In genomic region chr16:2028146-2028545, GRCh38 we compare ENCODE assay signal across 12 cellular contexts. TPM values are rescaled to one million over a fixed set of nuclear protein-coding genes. Genes with fewer than 3 reads are reported as not detected.
DNase-seq lines count a peak whose midpoint lies in the region; TF ChIP-seq lines count a peak whose summit lies in the region.
"Had no signal": no experiment of that assay in that cellular context is flagged by ENCODE, and none has a peak within 500 bp of the region (broad histone marks: within the 10 kb centered on the region; RNA-seq: fewer than 3 reads in every experiment).

No MANE protein-coding gene starts in this region.

- TF ChIP-seq CTCF in breast epithelium (IDR thresholded peaks at IDR 0.05) (no peak), transverse colon (IDR thresholded peaks at IDR 0.05) (no peak)

- peak overlapping the region; percentile 64 for H3K4me2 ChIP-seq in mesenchymal stem cell (ENCODE audit: low read length, poor library complexity, severe bottlenecking)

- H3K9me3 ChIP-seq in breast epithelium (no peaks in the 10 kb centered on the region), mesenchymal stem cell (ENCODE audit: control insufficient read depth, low read length) (no peaks in the 10 kb centered on the region), transverse colon (no peaks in the 10 kb centered on the region)

- no peak overlapping the region for H2BK5ac ChIP-seq in mesenchymal stem cell (ENCODE audit: low read depth, low read length, poor library complexity, severe bottlenecking)

- H3K4me1 ChIP-seq in breast epithelium (peaks cover 5 to 33% of the 10 kb centered on the region in 2 donors), mesenchymal stem cell (ENCODE audit: control insufficient read depth, insufficient read depth, low read depth, low read length) (peaks cover 69% of the 10 kb centered on the region), transverse colon (peaks cover 5 to 39% (median 27%) of the 10 kb centered on the region in 4 donors)

- H2BK12ac ChIP-seq in mesenchymal stem cell (ENCODE audit: low read length in 2 of 2) = peak overlapping the region; percentile 12 to 15

- no peaks in the 10 kb centered on the region for H3K36me3 Mint-ChIP-seq in activated naive CD4-positive, alpha-beta T cell treated with anti-CD3 and anti-CD28 coated beads, Interleukin-2, amount 50 U/mL, for 24 hours

- H3K36me3 ChIP-seq in breast epithelium (no peaks in the 10 kb centered on the region), mesenchymal stem cell (ENCODE audit: control insufficient read depth in 1 of 2, insufficient read depth in 2 of 2, low read depth in 1 of 2, low read length in 2 of 2) (peaks cover 0 to 37% of the 10 kb centered on the region in 2 experiments), transverse colon (no peaks in the 10 kb centered on the region)

- no peaks in the 10 kb centered on the region for H3K27me3 Mint-ChIP-seq in activated naive CD4-positive, alpha-beta T cell treated with anti-CD3 and anti-CD28 coated beads, Interleukin-2, amount 50 U/mL, for 24 hours

- no peak for DNase-seq in activated naive CD4-positive, alpha-beta T cell treated with anti-CD3 and anti-CD28 coated beads, Interleukin-2, amount 50 U/mL, for 16 hours
- DNase-seq in breast epithelium (ENCODE audit: low spot score in 2 of 2) (no peak), mesenchymal stem cell (no peak), transverse colon (no peak), NCI-H526 treated with DMSO at 0.1 percent for 48 hours (lab: John Stamatoyannopoulos, UW) (no peak), nucleus accumbens (lab: John Stamatoyannopoulos, UW) (no peak), H4 (ENCODE audit: low spot score) (no peak)
- DNase-seq: AML-193, cerebellar nuclear complex, NCI-H510A, T-helper 1 cell had no signal

- H3K9me3 Mint-ChIP-seq in activated naive CD4-positive, alpha-beta T cell treated with anti-CD3 and anti-CD28 coated beads, Interleukin-2, amount 50 U/mL, for 24 hours = no peaks in the 10 kb centered on the region

- TF ChIP-seq EP300 in transverse colon (IDR thresholded peaks at IDR 0.05; ENCODE audit: low read depth) = no peak

- no peak overlapping the region for H4K8ac ChIP-seq in mesenchymal stem cell (ENCODE audit: low read length)

- no peak overlapping the region for H3K27ac Mint-ChIP-seq in activated naive CD4-positive, alpha-beta T cell treated with anti-CD3 and anti-CD28 coated beads, Interleukin-2, amount 50 U/mL, for 24 hours

- H3K4ac ChIP-seq in mesenchymal stem cell (ENCODE audit: low read depth in 1 of 2, low read length in 2 of 2) = no peak overlapping the region

- H2BK120ac ChIP-seq in mesenchymal stem cell (ENCODE audit: low read depth, low read length) = no peak overlapping the region

- no peak for TF ChIP-seq POLR2A in breast epithelium (IDR thresholded peaks at IDR 0.05)
- no peak for TF ChIP-seq POLR2A in transverse colon (IDR thresholded peaks at IDR 0.05)

- H2AFZ ChIP-seq in mesenchymal stem cell (ENCODE audit: low read depth, low read length) = no peak overlapping the region

- no peak overlapping the region for H3K14ac ChIP-seq in mesenchymal stem cell (ENCODE audit: low read length in 2 of 2)

- WGBS in mesenchymal stem cell = 90% methylated on average over 3 of the region's 3 CpGs
- 71% methylated on average over 3 of the region's 3 CpGs; no CpG with 5 or more reads in 1 of the 2 donors for WGBS in transverse colon (ENCODE audit: low coverage in 1 of 2), 2 donors

- peak overlapping the region; percentile 58 to 93 (median 74) for H3K4me3 ChIP-seq in breast epithelium
- H3K4me3 ChIP-seq in mesenchymal stem cell (ENCODE audit: insufficient read depth in 1 of 2, low read depth in 1 of 2, low read length in 2 of 2) = peak overlapping the region in 1 of 2 experiments; percentile 76
- H3K4me3 ChIP-seq in transverse colon = peak overlapping the region in 2 of 4 donors; percentile 62 to 79

- H3K23ac ChIP-seq in mesenchymal stem cell (ENCODE audit: low read length in 2 of 2) = no peak overlapping the region

- H4K91ac ChIP-seq in mesenchymal stem cell (ENCODE audit: low read length) = no peak overlapping the region

- H3K9ac ChIP-seq in mesenchymal stem cell (ENCODE audit: low read length) = no peak overlapping the region

- intact Hi-C loops in breast epithelium (cut with DNase I; ENCODE audit: low total_unique reads) (loop anchor here (5.0 kb wide), 1 partner anchor 114 kb away; no protein-coding TSS in a partner anchor), transverse colon (cut with DNase I; ENCODE audit: low total_unique reads) (loop anchor here (5.0 kb wide), 1 partner anchor 124 kb away; no protein-coding TSS in a partner anchor)

- in situ Hi-C loops in transverse colon (cut with MboI; ENCODE audit: low pct_ligation_motif_present in 1 of 4, low pct_unique_long_range_greater_than_20kb in 1 of 4, low sequenced_read_pairs in 3 of 4) = loop anchor here in 2 of 4 donors (10.0 kb wide), 1 partner anchor 117 kb away; the partner anchor contains the start of gene RAB26 (in 2 of the 2)

- H3K18ac ChIP-seq in mesenchymal stem cell (ENCODE audit: low read depth in 1 of 2, low read length in 2 of 2) = no peak overlapping the region

- H3K4me1 Mint-ChIP-seq in activated naive CD4-positive, alpha-beta T cell treated with anti-CD3 and anti-CD28 coated beads, Interleukin-2, amount 50 U/mL, for 24 hours = peaks cover 4% of the 10 kb centered on the region

- peak overlapping the region; percentile 36 to 75 for H3K27ac ChIP-seq in breast epithelium
- peak overlapping the region; percentile 18 for H3K27ac ChIP-seq in mesenchymal stem cell (ENCODE audit: low read length, poor library complexity, severe bottlenecking)
- H3K27ac ChIP-seq in transverse colon = peak overlapping the region in 3 of 4 donors; percentile 81 to 84 (median 84)

- H3K27me3 ChIP-seq in breast epithelium (no peaks in the 10 kb centered on the region), mesenchymal stem cell (ENCODE audit: control insufficient read depth in 1 of 2, insufficient read depth in 1 of 2, low read length in 2 of 2) (peaks cover 0 to 15% of the 10 kb centered on the region in 2 experiments), transverse colon (no peaks in the 10 kb centered on the region)

- H3K4me3 Mint-ChIP-seq in activated naive CD4-positive, alpha-beta T cell treated with anti-CD3 and anti-CD28 coated beads, Interleukin-2, amount 50 U/mL, for 24 hours = peak overlapping the region; percentile 44

- peak overlapping the region; percentile 2 for H2BK15ac ChIP-seq in mesenchymal stem cell (ENCODE audit: low read depth, poor library complexity, severe bottlenecking)

- H2AK5ac ChIP-seq in mesenchymal stem cell (ENCODE audit: low read length, severe bottlenecking) = peak overlapping the region; percentile 18

- H3K79me1 ChIP-seq in mesenchymal stem cell (replicated peaks; ENCODE audit: low read length, poor library complexity, severe bottlenecking) = peaks cover 7% of the 10 kb centered on the region

RNA-seq across cellular contexts. Expression of gene NHERF2, which starts 1.4 kb away (rescaled TPM):
- total RNA-seq in breast epithelium = 10 to 100 TPM; 31.5 to 58.3 (median 38.9) TPM
- 64.6 TPM for polyA plus RNA-seq in mesenchymal stem cell (2013, experiment 1 of 2)
- polyA plus RNA-seq in mesenchymal stem cell (2013, experiment 2 of 2) = 62.5 TPM
- total RNA-seq in transverse colon = 10 to 100 TPM in 3 of 4 donors, 1 to 10 TPM in 1; 3.7 to 61.9 (median 29.8) TPM
- 33.1 and 33.7 TPM in 2 replicates for total RNA-seq in H4 (2014; rRNA removed; shearing (Covaris generic))

RNA-seq across cellular contexts. Expression of gene NPW, which starts 8.6 kb away (rescaled TPM):
- total RNA-seq in breast epithelium = not detected
- 0.59 TPM for polyA plus RNA-seq in mesenchymal stem cell (2013, experiment 1 of 2)
- polyA plus RNA-seq in mesenchymal stem cell (2013, experiment 2 of 2) = 0.71 TPM
- under 1 TPM in 1 of 4 donors, not detected in 3; 0.41 TPM for total RNA-seq in transverse colon
- 2.7 TPM in 1 of 2 replicates, not detected in the other for total RNA-seq in H4 (2014; rRNA removed; shearing (Covaris generic))

RNA-seq across cellular contexts. Expression of gene ZNF598, which starts 18.5 kb away (rescaled TPM):
- 10 to 100 TPM; 16.0 to 25.2 (median 22.2) TPM for total RNA-seq in breast epithelium
- 23.8 TPM for polyA plus RNA-seq in mesenchymal stem cell (2013, experiment 1 of 2)
- 21.1 TPM for polyA plus RNA-seq in mesenchymal stem cell (2013, experiment 2 of 2)
- 100 to 1,000 TPM in 1 of 4 donors, 10 to 100 TPM in 3; 28.3 to 145 (median 42.0) TPM for total RNA-seq in transverse colon
- total RNA-seq in H4 (2014; rRNA removed; shearing (Covaris generic)) = 5.5 and 10.4 TPM in 2 replicates

RNA-seq across cellular contexts. Expression of gene NTHL1, which starts 19.5 kb away (rescaled TPM):
- total RNA-seq in breast epithelium (10 to 100 TPM; 10.6 to 27.9 (median 16.1) TPM), transverse colon (10 to 100 TPM; 12.7 to 32.9 (median 23.2) TPM)
- 16.3 TPM for polyA plus RNA-seq in mesenchymal stem cell (2013, experiment 1 of 2)
- 16.9 TPM for polyA plus RNA-seq in mesenchymal stem cell (2013, experiment 2 of 2)
- total RNA-seq in H4 (2014; rRNA removed; shearing (Covaris generic)) = 28.2 and 42.3 TPM in 2 replicates

RNA-seq across cellular contexts. Expression of gene TSC2, which starts 19.6 kb away (rescaled TPM):
- total RNA-seq in breast epithelium (10 to 100 TPM; 41.6 to 52.4 (median 48.9) TPM), transverse colon (100 to 1,000 TPM in 2 of 4 donors, 10 to 100 TPM in 2; 88.3 to 206 (median 127) TPM)
- polyA plus RNA-seq in mesenchymal stem cell (2013, experiment 1 of 2) = 55.7 TPM
- 59.1 TPM for polyA plus RNA-seq in mesenchymal stem cell (2013, experiment 2 of 2)
- 11.0 and 15.6 TPM in 2 replicates for total RNA-seq in H4 (2014; rRNA removed; shearing (Covaris generic))

Comparison
In these comparisons a context has a peak if more than half of its experiments do, and no peak if none do; other contexts are left out.
1. H3K27ac ChIP-seq: peak in every context shown above with its lines; median percentile 84 in transverse colon; 56 in breast epithelium; 18 in mesenchymal stem cell.